19 cellular contexts compared by ENCODE assay signal in the genomic region with DNA sequence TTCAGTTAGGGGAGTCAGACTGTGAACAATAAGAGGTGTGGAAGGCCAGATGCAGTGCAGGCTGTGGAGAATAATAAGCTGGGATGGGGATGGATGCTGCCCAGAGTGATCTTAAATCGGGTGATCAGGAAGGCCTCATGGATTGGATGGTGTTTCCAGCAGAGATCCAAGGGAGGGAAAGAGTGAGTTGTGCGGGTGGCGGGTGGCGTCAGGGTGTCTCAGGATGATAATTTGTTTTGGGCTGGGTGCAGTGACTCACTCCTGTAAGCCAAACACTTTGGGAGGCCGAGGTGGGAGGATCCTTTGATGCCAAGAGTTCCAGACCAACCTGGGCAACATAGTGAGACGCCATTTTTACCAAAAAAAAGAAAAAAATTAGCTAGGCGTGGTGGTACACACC. TPM values are rescaled to one million over a fixed set of nuclear protein-coding genes. Genes with fewer than 3 reads are reported as not detected.
DNase-seq lines count a peak whose midpoint lies in the region; ATAC-seq and TF ChIP-seq lines count a peak whose summit lies in the region.
"Had no signal": no experiment of that assay in that cellular context is flagged by ENCODE, and none has a peak within 500 bp of the region (broad histone marks: within the 10 kb centered on the region; RNA-seq: fewer than 3 reads in every experiment).

No MANE protein-coding gene starts in this region.

- peak overlapping the region; percentile 17 for H3K27ac ChIP-seq in mammary epithelial cell (ENCODE audit: insufficient read depth, low read depth, low read length)
- H3K27ac ChIP-seq: esophagus squamous epithelium, ovary, uterus had no signal

- no peak overlapping the region for H3K4me3 ChIP-seq in mammary epithelial cell (replicated peaks in 1 of 3; ENCODE audit: insufficient read depth in 1 of 3, low read depth in 2 of 3, low read length in 3 of 3)
- H3K4me3 ChIP-seq: esophagus squamous epithelium, HAP-1, ovary, uterus had no signal

- no peak overlapping the region for H2AFZ ChIP-seq in mammary epithelial cell (ENCODE audit: low read depth, low read length)

- H3K9me3 Mint-ChIP-seq in natural killer cell treated with Interleukin-12 subunit alpha and Interleukin-12 subunit beta and Interleukin-15 and Interleukin-18, amount 100 ng/mL, for 72 hours: no peaks in the 10 kb centered on the region
- H3K9me3 Mint-ChIP-seq in natural killer cell: no peaks in the 10 kb centered on the region
- H3K9me3 Mint-ChIP-seq in stimulated activated naive CD8-positive, alpha-beta T cell treated with anti-CD3 and anti-CD28 coated beads, Interleukin-15, amount 100 ng/mL, for 72 hours: no peaks in the 10 kb centered on the region

- no TSS peak for BruUV-seq in mammary epithelial cell (replicated peaks; lab: Mats Ljungman, UMichigan)

- TF ChIP-seq CTCF in natural killer cell (IDR thresholded peaks at IDR 0.05) (no peak), mammary epithelial cell (conservative IDR thresholded peaks at IDR 0.05 in 1 of 2, IDR thresholded peaks at IDR 0.05 in 1 of 2; ENCODE audit: extremely low read depth in 1 of 2, insufficient read depth in 1 of 2, low read depth in 1 of 2, low read length in 2 of 2) (no peak)

- peaks cover 10% of the 10 kb centered on the region for H3K36me3 Mint-ChIP-seq in natural killer cell treated with Interleukin-12 subunit alpha and Interleukin-12 subunit beta and Interleukin-15 and Interleukin-18, amount 100 ng/mL, for 72 hours
- H3K36me3 Mint-ChIP-seq in natural killer cell: no peaks in the 10 kb centered on the region
- peaks cover 14% of the 10 kb centered on the region for H3K36me3 Mint-ChIP-seq in T-helper 17 cell (ENCODE audit: low read depth)

- no peaks in the 10 kb centered on the region for H3K27me3 ChIP-seq in mammary epithelial cell (ENCODE audit: insufficient read depth, low read length)
- H3K27me3 ChIP-seq: esophagus squamous epithelium, ovary, uterus had no signal

- peaks cover 8% of the 10 kb centered on the region for H3K36me3 ChIP-seq in mammary epithelial cell (ENCODE audit: insufficient read depth, low read length)
- H3K36me3 ChIP-seq: ovary, uterus had no signal

- no peak overlapping the region for H3K9ac ChIP-seq in mammary epithelial cell (ENCODE audit: insufficient read depth, low read length)

- DNase-seq in natural killer cell treated with Interleukin-12 subunit alpha and Interleukin-12 subunit beta and Interleukin-15 and Interleukin-18, amount 100 ng/mL, for 72 hours (ENCODE audit: low spot score): peak; percentile 12
- DNase-seq in natural killer cell (no peak), T-helper 17 cell (no peak), mammary epithelial cell (no peak), Kasumi-1 (lab: John Stamatoyannopoulos, UW) (no peak), NCI-H524 (lab: John Stamatoyannopoulos, UW) (no peak)
- no peak for DNase-seq in stimulated activated naive CD8-positive, alpha-beta T cell treated with anti-CD3 and anti-CD28 coated beads, Interleukin-15, amount 100 ng/mL, for 72 hours
- DNase-seq: esophagus squamous epithelium, NCI-H1092, NCI-H2029 treated with DMSO at 0.1 percent for 48 hours, NCI-H446 treated with DMSO at 0.1 percent for 48 hours, substantia nigra, uterus had no signal

- TF ChIP-seq POLR2A in GM18505 (IDR thresholded peaks at IDR 0.05; ENCODE audit: borderline replicate concordance, extremely low read depth, insufficient read depth, insufficient read length): no peak

- 89% methylated on average over 4 of the region's 7 CpGs for WGBS in mammary epithelial cell (ENCODE audit: low coverage, missing lambda C conversion rate)

- dilution Hi-C loops in mammary epithelial cell (cut with HindIII; ENCODE audit: low sequenced_read_pairs): loop anchor here (5.0 kb wide), 1 partner anchor 44 kb away; no protein-coding TSS in a partner anchor

- H3K79me2 ChIP-seq in mammary epithelial cell (ENCODE audit: insufficient read depth, low read length): no peaks in the 10 kb centered on the region

- no peak for ATAC-seq in natural killer cell treated with Interleukin-12 subunit alpha and Interleukin-12 subunit beta and Interleukin-15 and Interleukin-18, amount 100 ng/mL, for 72 hours
- ATAC-seq in natural killer cell (no peak), T-helper 17 cell (no peak), GM18505 (IDR thresholded peaks at IDR 0.05; ENCODE audit: unreplicated experiment) (no peak)
- ATAC-seq in stimulated activated naive CD8-positive, alpha-beta T cell treated with anti-CD3 and anti-CD28 coated beads, Interleukin-15, amount 100 ng/mL, for 72 hours: no peak

- peaks cover 15% of the 10 kb centered on the region for H3K4me1 ChIP-seq in mammary epithelial cell (ENCODE audit: insufficient read depth, low read length)
- H3K4me1 ChIP-seq: HAP-1, uterus had no signal

- peaks cover 1 to 12% of the 10 kb centered on the region in 2 donors for H3K4me1 Mint-ChIP-seq in natural killer cell treated with Interleukin-12 subunit alpha and Interleukin-12 subunit beta and Interleukin-15 and Interleukin-18, amount 100 ng/mL, for 72 hours (ENCODE audit: low read depth in 2 of 2)
- peaks cover 0 to 5% of the 10 kb centered on the region in 2 donors for H3K4me1 Mint-ChIP-seq in natural killer cell
- peaks cover 46% of the 10 kb centered on the region for H3K4me1 Mint-ChIP-seq in T-helper 17 cell
- peaks cover 71% of the 10 kb centered on the region for H3K4me1 Mint-ChIP-seq in stimulated activated naive CD8-positive, alpha-beta T cell treated with anti-CD3 and anti-CD28 coated beads, Interleukin-15, amount 100 ng/mL, for 72 hours

- no peaks in the 10 kb centered on the region for H3K27me3 Mint-ChIP-seq in natural killer cell treated with Interleukin-12 subunit alpha and Interleukin-12 subunit beta and Interleukin-15 and Interleukin-18, amount 100 ng/mL, for 72 hours
- no peaks in the 10 kb centered on the region for H3K27me3 Mint-ChIP-seq in natural killer cell (ENCODE audit: low read depth in 2 of 2)
- H3K27me3 Mint-ChIP-seq in T-helper 17 cell: no peaks in the 10 kb centered on the region
- no peaks in the 10 kb centered on the region for H3K27me3 Mint-ChIP-seq in stimulated activated naive CD8-positive, alpha-beta T cell treated with anti-CD3 and anti-CD28 coated beads, Interleukin-15, amount 100 ng/mL, for 72 hours

- CTCF ChIA-PET in mammary epithelial cell (lab: Charles Lee; ENCODE audit: low non-redundant PET): no interaction called here

- intact Hi-C loops in natural killer cell (cut with micrococcal nuclease) (no loop called here), mammary epithelial cell (cut with micrococcal nuclease) (no loop called here)

- H3K4me2 ChIP-seq in mammary epithelial cell (ENCODE audit: insufficient read depth, low read depth, low read length): no peak overlapping the region

- H3K4me3 Mint-ChIP-seq in natural killer cell treated with Interleukin-12 subunit alpha and Interleukin-12 subunit beta and Interleukin-15 and Interleukin-18, amount 100 ng/mL, for 72 hours: no peak overlapping the region
- H3K4me3 Mint-ChIP-seq in natural killer cell (no peak overlapping the region), T-helper 17 cell (peak overlapping the region; percentile 19)
- H3K4me3 Mint-ChIP-seq in stimulated activated naive CD8-positive, alpha-beta T cell treated with anti-CD3 and anti-CD28 coated beads, Interleukin-15, amount 100 ng/mL, for 72 hours: peak overlapping the region; percentile 31 to 33

- peak overlapping the region in 1 of 2 donors; percentile 7 for H3K27ac Mint-ChIP-seq in natural killer cell treated with Interleukin-12 subunit alpha and Interleukin-12 subunit beta and Interleukin-15 and Interleukin-18, amount 100 ng/mL, for 72 hours
- H3K27ac Mint-ChIP-seq in natural killer cell (peak overlapping the region in 1 of 2 donors; percentile 3), T-helper 17 cell (peak overlapping the region; percentile 95)
- peak overlapping the region; percentile 20 to 88 for H3K27ac Mint-ChIP-seq in stimulated activated naive CD8-positive, alpha-beta T cell treated with anti-CD3 and anti-CD28 coated beads, Interleukin-15, amount 100 ng/mL, for 72 hours

- H4K20me1 ChIP-seq in mammary epithelial cell (ENCODE audit: insufficient read depth, low read length): no peaks in the 10 kb centered on the region

- in situ Hi-C loops in mammary epithelial cell (cut with MboI; ENCODE audit: low sequenced_read_pairs in 2 of 2): no loop called here

- H3K9me3 ChIP-seq in T-helper 17 cell (ENCODE audit: control insufficient read depth, low read length, poor library complexity, severe bottlenecking) (no peaks in the 10 kb centered on the region), mammary epithelial cell (replicated peaks; ENCODE audit: insufficient read depth, low read length) (no peaks in the 10 kb centered on the region)
- H3K9me3 ChIP-seq: esophagus squamous epithelium, HAP-1, ovary, uterus had no signal

RNA-seq across cellular contexts. Expression of a gene that starts 7.9 kb away (rescaled TPM):
- 10 to 100 TPM in 1 of 2 donors, 1 to 10 TPM in 1; 4.3 to 10.8 TPM for total RNA-seq in natural killer cell treated with Interleukin-12 subunit alpha and Interleukin-12 subunit beta and Interleukin-15 and Interleukin-18, amount 100 ng/mL, for 72 hours
- 1 to 10 TPM; 4.0 to 6.2 (median 4.7) TPM for total RNA-seq in natural killer cell
- 10 to 100 TPM; 10.7 to 19.0 TPM for total RNA-seq in T-helper 17 cell
- 10 to 100 TPM; 12.0 to 19.1 TPM for total RNA-seq in mammary epithelial cell
- 7.5 TPM for polyA plus RNA-seq in mammary epithelial cell
- polyA minus RNA-seq in mammary epithelial cell: 43.1 TPM

RNA-seq across cellular contexts. Expression of a gene that starts 13.4 kb away (rescaled TPM):
- not detected for total RNA-seq in natural killer cell treated with Interleukin-12 subunit alpha and Interleukin-12 subunit beta and Interleukin-15 and Interleukin-18, amount 100 ng/mL, for 72 hours
- total RNA-seq in natural killer cell (not detected), T-helper 17 cell (not detected), mammary epithelial cell (not detected)
- polyA plus RNA-seq in mammary epithelial cell: not detected
- polyA minus RNA-seq in mammary epithelial cell: not detected
- total RNA-seq: activated CD8-positive, alpha-beta memory T cell treated with anti-CD3 and anti-CD28 coated beads for 36 hours; esophagus squamous epithelium; lower leg skin; ovary; uterus had no signal
- polyA plus RNA-seq: adipose tissue, ovary had no signal

Comparison
In these comparisons a context has a peak if more than half of its experiments do, and no peak if none do; other contexts are left out.
1. H3K4me3 Mint-ChIP-seq: peak in T-helper 17 cell (single experiment) and stimulated activated naive CD8-positive, alpha-beta T cell treated with anti-CD3 and anti-CD28 coated beads, Interleukin-15, amount 100 ng/mL, for 72 hours (2 of 2); none in natural killer cell treated with Interleukin-12 subunit alpha and Interleukin-12 subunit beta and Interleukin-15 and Interleukin-18, amount 100 ng/mL, for 72 hours (single experiment) and natural killer cell (single experiment).